In genomic region chr2:162063899-162064298, GRCh38 we compare ENCODE assay signal across 12 cellular contexts. TPM values are rescaled to one million over a fixed set of nuclear protein-coding genes. Genes with fewer than 3 reads are reported as not detected.
DNase-seq lines count a peak whose midpoint lies in the region; ATAC-seq and TF ChIP-seq lines count a peak whose summit lies in the region.
"Had no signal": no experiment of that assay in that cellular context is flagged by ENCODE, and none has a peak within 500 bp of the region (broad histone marks: within the 10 kb centered on the region; RNA-seq: fewer than 3 reads in every experiment).

No MANE protein-coding gene starts in this region.

- peaks cover 83% of the 10 kb centered on the region for H3K36me3 Mint-ChIP-seq in activated T-helper 2 cell treated with anti-CD3 and anti-CD28 coated beads, Interferon-gamma antibody, Interleukin-2, Interleukin-4, amounts not matched to agents 10 μg/mL and 5 μg/mL and 100 μg/mL, durations not matched to agents 14 hours and 24 hours and 36 hours (ENCODE audit: low read depth)

- H3K4me1 Mint-ChIP-seq in activated T-helper 2 cell treated with anti-CD3 and anti-CD28 coated beads, Interferon-gamma antibody, Interleukin-2, Interleukin-4, amounts not matched to agents 10 μg/mL and 5 μg/mL and 100 μg/mL, durations not matched to agents 14 hours and 24 hours and 36 hours (ENCODE audit: low read depth) = peaks cover 74% of the 10 kb centered on the region

- peak; percentile 55 for DNase-seq in Caki2 (ENCODE audit: low read depth)
- no peak for DNase-seq in activated T-helper 2 cell treated with anti-CD3 and anti-CD28 coated beads, Interferon-gamma antibody, Interleukin-2, Interleukin-4, amounts not matched to agents 10 μg/mL and 5 μg/mL and 100 μg/mL, durations not matched to agents 14 hours and 24 hours and 36 hours (ENCODE audit: low spot score)
- DNase-seq in retina = no peak
- no peak for DNase-seq in SW 1271 (lab: John Stamatoyannopoulos, UW)
- no peak for DNase-seq in GM13977 (ENCODE audit: low spot score)
- DNase-seq in COLO668 (lab: John Stamatoyannopoulos, UW; ENCODE audit: unreplicated experiment) = no peak
- DNase-seq: Calu3, left cardiac atrium, NCI-H1105 treated with DMSO at 0.1 percent for 48 hours had no signal

- TF ChIP-seq CTCF in GM13977 (IDR thresholded peaks at IDR 0.05; ENCODE audit: extremely low read depth, insufficient read depth, missing control alignments) = no peak

- intact Hi-C loops in activated T-helper 2 cell treated with anti-CD3 and anti-CD28 coated beads, Interferon-gamma antibody, Interleukin-2, Interleukin-4, amounts not matched to agents 10 μg/mL and 5 μg/mL and 100 μg/mL, durations not matched to agents 14 hours and 24 hours and 36 hours (cut with micrococcal nuclease) = loop anchor here (5.0 kb wide), 1 partner anchor 757 kb away; the partner anchor contains the start of gene PSMD14

- H3K4me3 Mint-ChIP-seq in activated T-helper 2 cell treated with anti-CD3 and anti-CD28 coated beads, Interferon-gamma antibody, Interleukin-2, Interleukin-4, amounts not matched to agents 10 μg/mL and 5 μg/mL and 100 μg/mL, durations not matched to agents 14 hours and 24 hours and 36 hours (ENCODE audit: low read depth) = peak overlapping the region; percentile 45

- ATAC-seq in GM19043 (IDR thresholded peaks at IDR 0.05; ENCODE audit: low read depth, unreplicated experiment) = peak; percentile 34
- ATAC-seq in HG02970 (IDR thresholded peaks at IDR 0.05; ENCODE audit: low FRiP score, unreplicated experiment) = peak; percentile 45
- ATAC-seq: Right ventricle myocardium inferior had no signal

- H3K27me3 Mint-ChIP-seq in activated T-helper 2 cell treated with anti-CD3 and anti-CD28 coated beads, Interferon-gamma antibody, Interleukin-2, Interleukin-4, amounts not matched to agents 10 μg/mL and 5 μg/mL and 100 μg/mL, durations not matched to agents 14 hours and 24 hours and 36 hours (ENCODE audit: low read depth) = no peaks in the 10 kb centered on the region

- in situ Hi-C loops in Caki2 (cut with HindIII; ENCODE audit: low pct_unique_long_range_greater_than_20kb, low sequenced_read_pairs) (no loop called here), GM13977 (cut with MboI; ENCODE audit: low pct_unique_long_range_greater_than_20kb, low sequenced_read_pairs, unreplicated experiment) (no loop called here)

- peak overlapping the region; percentile 79 for H3K27ac Mint-ChIP-seq in activated T-helper 2 cell treated with anti-CD3 and anti-CD28 coated beads, Interferon-gamma antibody, Interleukin-2, Interleukin-4, amounts not matched to agents 10 μg/mL and 5 μg/mL and 100 μg/mL, durations not matched to agents 14 hours and 24 hours and 36 hours

- no peaks in the 10 kb centered on the region for H3K9me3 Mint-ChIP-seq in activated T-helper 2 cell treated with anti-CD3 and anti-CD28 coated beads, Interferon-gamma antibody, Interleukin-2, Interleukin-4, amounts not matched to agents 10 μg/mL and 5 μg/mL and 100 μg/mL, durations not matched to agents 14 hours and 24 hours and 36 hours

RNA-seq across cellular contexts. Expression of gene DPP4, which starts 10.1 kb away (rescaled TPM):
- total RNA-seq in Caki2 (2014; rRNA removed; shearing (Covaris generic); ENCODE audit: low replicate concordance) = 22.0 and 37.5 TPM in 2 replicates
- 65.8 and 67.0 TPM in 2 replicates for total RNA-seq in activated T-helper 2 cell treated with anti-CD3 and anti-CD28 coated beads, Interferon-gamma antibody, Interleukin-2, Interleukin-4, amounts not matched to agents 10 μg/mL and 5 μg/mL and 100 μg/mL, durations not matched to agents 14 hours and 24 hours and 36 hours
